In genomic region chr4:78396613-78397291, GRCh38 we compare ENCODE assay signal across 26 cellular contexts.
"Had no signal": no experiment of that assay in that cellular context is flagged by ENCODE, and none has a peak within 500 bp of the region (broad histone marks: within the 10 kb centered on the region; RNA-seq: fewer than 3 reads in every experiment).

No MANE protein-coding gene starts in this region.

- H3K9me3 Mint-ChIP-seq: activated CD4-positive, alpha-beta memory T cell treated with anti-CD3 and anti-CD28 coated beads, Interleukin-2, amount 10 ng/mL, durations not matched to agents 7 days and 5 days; activated T-helper 2 cell treated with anti-CD3 and anti-CD28 coated beads, Interferon-gamma antibody, Interleukin-2, Interleukin-4, amounts not matched to agents 10 μg/mL and 5 μg/mL and 100 μg/mL, durations not matched to agents 14 hours and 24 hours and 36 hours had no signal

- H3K4me1 ChIP-seq: Peyer's patch, SJCRH30 had no signal

- ATAC-seq: activated CD4-positive, alpha-beta T cell treated with anti-CD3 and anti-CD28 coated beads for 36 hours; activated T-cell treated with anti-CD3 and anti-CD28 coated beads, Interleukin-2, amount 50 U/mL, for 72 hours had no signal

- H3K4me3 ChIP-seq: Peyer's patch, SJCRH30 had no signal

- H3K4me3 Mint-ChIP-seq: activated CD4-positive, alpha-beta memory T cell treated with anti-CD3 and anti-CD28 coated beads, Interleukin-2, amount 10 ng/mL, durations not matched to agents 7 days and 5 days; activated CD4-positive, alpha-beta T cell treated with anti-CD3 and anti-CD28 coated beads for 36 hours; activated naive CD4-positive, alpha-beta T cell treated with anti-CD3 and anti-CD28 coated beads, Interleukin-2, amount 10 ng/mL, durations not matched to agents 7 days and 5 days; activated naive CD8-positive, alpha-beta T cell treated with anti-CD3 and anti-CD28 coated beads for 36 hours; activated T-cell treated with anti-CD3 and anti-CD28 coated beads, Interleukin-2, amount 50 U/mL, for 72 hours had no signal

- H3K36me3 Mint-ChIP-seq: activated naive CD4-positive, alpha-beta T cell treated with anti-CD3 and anti-CD28 coated beads, Interleukin-2, amount 10 ng/mL, durations not matched to agents 7 days and 5 days; activated naive CD8-positive, alpha-beta T cell treated with anti-CD3 and anti-CD28 coated beads for 36 hours had no signal

- H3K9ac ChIP-seq: SK-N-SH had no signal

- H3K4me2 ChIP-seq: SK-N-SH had no signal

- H3K27ac ChIP-seq: Peyer's patch, RWPE1, SJCRH30, VCaP had no signal

- H3K27me3 ChIP-seq: Peyer's patch, SJCRH30 had no signal

- H3K36me3 ChIP-seq: Peyer's patch had no signal

- DNase-seq: activated CD4-positive, alpha-beta memory T cell treated with anti-CD3 and anti-CD28 coated beads, Interleukin-2, amount 10 ng/mL, durations not matched to agents 7 days and 5 days; activated CD4-positive, alpha-beta T cell treated with anti-CD3 and anti-CD28 coated beads for 36 hours; activated CD4-positive, alpha-beta T cell treated with anti-CD3 and anti-CD28 coated beads, Interleukin-2, amount 50 U/mL, for 1 hour; activated gamma-delta T cell treated with Interleukin-2 at 50 U/mL for 16 hours; activated naive CD4-positive, alpha-beta T cell treated with anti-CD3 and anti-CD28 coated beads, Interleukin-2, amount 10 ng/mL, durations not matched to agents 7 days and 5 days; activated naive CD8-positive, alpha-beta T cell treated with anti-CD3 and anti-CD28 coated beads for 36 hours; activated T-cell treated with anti-CD3 and anti-CD28 coated beads for 4 hours; activated T-cell treated with anti-CD3 and anti-CD28 coated beads, Interleukin-2, amount 50 U/mL, for 72 hours; caudate nucleus; MM.1S; NCI-H1105; NCI-H1436; NCI-H1694 treated with DMSO at 0.1 percent for 48 hours; NCI-H2029 treated with DMSO at 0.1 percent for 48 hours; NCI-H345; NCI-H510A; NCI-H69; NK-92 treated with Interleukin-12 subunit alpha and Interleukin-12 subunit beta, amount 100 ng/mL, for 24 hours; Peyer's patch; Right ventricle myocardium superior; SK-N-SH; T-helper 1 cell had no signal

- H3K27ac Mint-ChIP-seq: activated CD4-positive, alpha-beta memory T cell treated with anti-CD3 and anti-CD28 coated beads, Interleukin-2, amount 10 ng/mL, durations not matched to agents 7 days and 5 days; activated CD4-positive, alpha-beta T cell treated with anti-CD3 and anti-CD28 coated beads for 36 hours; activated naive CD4-positive, alpha-beta T cell treated with anti-CD3 and anti-CD28 coated beads, Interleukin-2, amount 10 ng/mL, durations not matched to agents 7 days and 5 days; activated naive CD8-positive, alpha-beta T cell treated with anti-CD3 and anti-CD28 coated beads for 36 hours; activated T-cell treated with anti-CD3 and anti-CD28 coated beads, Interleukin-2, amount 50 U/mL, for 72 hours; activated T-helper 2 cell treated with anti-CD3 and anti-CD28 coated beads, Interferon-gamma antibody, Interleukin-2, Interleukin-4, amounts not matched to agents 10 μg/mL and 5 μg/mL and 100 μg/mL, durations not matched to agents 14 hours and 24 hours and 36 hours had no signal

- H3K4me1 Mint-ChIP-seq: activated CD4-positive, alpha-beta memory T cell treated with anti-CD3 and anti-CD28 coated beads, Interleukin-2, amount 10 ng/mL, durations not matched to agents 7 days and 5 days; activated CD4-positive, alpha-beta T cell treated with anti-CD3 and anti-CD28 coated beads for 36 hours; activated naive CD4-positive, alpha-beta T cell treated with anti-CD3 and anti-CD28 coated beads, Interleukin-2, amount 10 ng/mL, durations not matched to agents 7 days and 5 days; activated naive CD8-positive, alpha-beta T cell treated with anti-CD3 and anti-CD28 coated beads for 36 hours had no signal
